Comparison of ENCODE assay signal across 8 cellular contexts in the genomic region with DNA sequence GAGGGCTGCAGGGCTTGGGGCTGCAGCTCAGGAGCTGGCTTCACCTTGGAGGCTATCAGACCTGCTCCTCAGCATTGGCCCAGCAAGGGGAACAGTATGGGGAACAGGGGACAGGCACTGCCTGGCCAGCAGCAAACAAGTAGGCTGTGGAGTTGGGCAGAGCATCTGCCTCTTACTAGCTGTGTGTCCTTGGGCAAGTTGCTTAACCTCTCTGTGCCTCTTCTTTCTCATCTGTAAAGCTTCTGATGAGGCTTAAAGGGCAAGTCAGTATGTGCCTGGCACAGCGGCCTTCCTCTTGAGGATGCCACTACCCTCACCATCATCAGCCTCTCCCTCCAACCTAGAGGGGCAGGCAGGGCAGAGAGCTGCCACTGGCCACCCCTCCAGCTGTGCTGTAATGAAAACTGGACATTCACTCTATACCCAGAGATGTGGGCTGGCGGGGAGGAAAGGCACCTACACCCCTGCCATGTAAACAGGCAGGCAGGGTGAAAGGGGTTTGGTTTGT. TPM values are rescaled to one million over a fixed set of nuclear protein-coding genes. Genes with fewer than 3 reads are reported as not detected.
DNase-seq lines count a peak whose midpoint lies in the region; ATAC-seq, FAIRE-seq and TF ChIP-seq lines count a peak whose summit lies in the region.

No MANE protein-coding gene starts in this region.

- TF ChIP-seq RAD21 in A549 (conservative IDR thresholded peaks at IDR 0.05 in 1 of 2, IDR thresholded peaks at IDR 0.05 in 1 of 2): 0 out of 5 replicates have a peak, but pooled peaks of 1 of the 2 experiments have one; percentile 7

- H3K27me3 ChIP-seq in brain microvascular endothelial cell (replicated peaks) (no peaks in the 10 kb centered on the region), gastroesophageal sphincter (no peaks in the 10 kb centered on the region)

- TF ChIP-seq CTCF in A549 (IDR thresholded peaks at IDR 0.05): no peak
- no peak for TF ChIP-seq CTCF in HFF-Myc (IDR thresholded peaks at IDR 0.05; ENCODE audit: low read depth, low read length, missing control alignments)
- no peak for TF ChIP-seq CTCF in brain microvascular endothelial cell (IDR thresholded peaks at IDR 0.05; ENCODE audit: low read depth, low read length, missing control alignments)
- no peak for TF ChIP-seq CTCF in GM13977 (IDR thresholded peaks at IDR 0.05; ENCODE audit: extremely low read depth, insufficient read depth, missing control alignments)
- TF ChIP-seq CTCF in gastroesophageal sphincter (IDR thresholded peaks at IDR 0.05): no peak

- ATAC-seq in A549 (no peak; a peak in 1 of 6 replicates), gastroesophageal sphincter (no peak), HG03469 (IDR thresholded peaks at IDR 0.05; ENCODE audit: unreplicated experiment) (no peak)

- H3K4me1 ChIP-seq in A549 (peaks cover 17% of the 10 kb centered on the region), mesodermal cell (ENCODE audit: control insufficient read depth, insufficient read depth, low read length, poor library complexity, severe bottlenecking) (peaks cover 20% of the 10 kb centered on the region), gastroesophageal sphincter (peaks cover 6 to 44% (median 29%) of the 10 kb centered on the region in 3 donors)

- in situ Hi-C loops in brain microvascular endothelial cell (cut with HindIII; ENCODE audit: low pct_ligation_motif_present, low sequenced_read_pairs) (no loop called here), GM13977 (cut with MboI; ENCODE audit: low pct_unique_long_range_greater_than_20kb, low sequenced_read_pairs, unreplicated experiment) (loop anchor here (10.0 kb wide), 2 partner anchors 358 to 468 kb away; no protein-coding TSS in a partner anchor)

- CTCF ChIA-PET in A549 (lab: Yijun Ruan, JAX): interaction anchor here (0.6 to 21.2 kb wide), 26 partner anchors 11 to 695 kb away, joined by 3 to 1059 read pairs (median 6); a partner anchor contains a TSS

- no peak for DNase-seq in A549 (ENCODE audit: low read depth in 1 of 2, low spot score in 1 of 2)
- DNase-seq in HFF-Myc (ENCODE audit: extremely low read depth, low read depth): no peak
- no peak for DNase-seq in brain microvascular endothelial cell
- no peak for DNase-seq in GM13977 (ENCODE audit: low spot score)
- DNase-seq in NOMO-1 treated with DMSO at 0.1 percent for 48 hours (lab: John Stamatoyannopoulos, UW; ENCODE audit: unreplicated experiment): no peak

- WGBS in A549 (ENCODE audit: missing lambda C conversion rate): 83% methylated on average over 2 of the region's 2 CpGs
- 100% methylated on average over 1 of the region's 2 CpGs; no CpG with 5 or more reads in 1 of the 2 experiments for WGBS in mesodermal cell (ENCODE audit: insufficient coverage in 2 of 2), 2 experiments
- WGBS in gastroesophageal sphincter (ENCODE audit: low coverage in 1 of 2), 2 donors: no CpG with 5 or more reads among the region's 2 CpGs

- POLR2A ChIA-PET in A549 (lab: Yijun Ruan, JAX): interaction anchor here (2.0 to 3.5 kb wide), 2 partner anchors 10 to 36 kb away, joined by 9 to 41 read pairs; a partner anchor contains a TSS

- TF ChIP-seq EP300 in A549 (IDR thresholded peaks at IDR 0.05): no peak
- TF ChIP-seq EP300 in gastroesophageal sphincter (IDR thresholded peaks at IDR 0.05): no peak

- H3K27ac ChIP-seq in A549 (peak overlapping the region; percentile 74 to 90), brain microvascular endothelial cell (no peak overlapping the region), mesodermal cell (ENCODE audit: low read depth, low read length, severe bottlenecking) (peak overlapping the region; percentile 74), gastroesophageal sphincter (peak overlapping the region in 2 of 4 donors; percentile 78 to 81)

- H3K36me3 ChIP-seq in brain microvascular endothelial cell (replicated peaks) (no peaks in the 10 kb centered on the region), mesodermal cell (ENCODE audit: control insufficient read depth, insufficient read depth, low read length) (no peaks in the 10 kb centered on the region), gastroesophageal sphincter (no peaks in the 10 kb centered on the region)

- H3K4me2 ChIP-seq in A549: peak overlapping the region; percentile 89

- H3K9me3 ChIP-seq in A549: no peaks in the 10 kb centered on the region
- no peaks in the 10 kb centered on the region for H3K9me3 ChIP-seq in mesodermal cell (ENCODE audit: control insufficient read depth, low read length)
- H3K9me3 ChIP-seq in gastroesophageal sphincter: no peaks in the 10 kb centered on the region

- TF ChIP-seq POLR2A in A549 (IDR thresholded peaks at IDR 0.05; ENCODE audit: low read length) (no peak), gastroesophageal sphincter (IDR thresholded peaks at IDR 0.05) (no peak)

- FAIRE-seq in A549 (lab: Jason Lieb, UNC): no peak

- peak overlapping the region; percentile 42 for H3K4me3 ChIP-seq in A549
- H3K4me3 ChIP-seq in HFF-Myc (replicated peaks; ENCODE audit: low read depth, low read length): peak overlapping the region; percentile 52
- H3K4me3 ChIP-seq in brain microvascular endothelial cell (ENCODE audit: low read depth, low read length): peak overlapping the region; percentile 53
- H3K4me3 ChIP-seq in mesodermal cell (ENCODE audit: extremely low read depth, insufficient read depth, low read length, poor library complexity, severe bottlenecking): peak overlapping the region; percentile 39
- peak overlapping the region in 1 of 2 donors; percentile 52 for H3K4me3 ChIP-seq in gastroesophageal sphincter

TF ChIP-seq in A549, 52 proteins besides CTCF, POLR2A, EP300 and RAD21:
- TF ChIP-seq KDM5A (IDR thresholded peaks at IDR 0.05) (no peak), KDM1A (IDR thresholded peaks at IDR 0.05; ENCODE audit: low read depth) (peak; percentile 56; the same call in 1 of the 2 replicates), ZNF302 (CRISPR knock-in tag; IDR thresholded peaks at IDR 0.05) (no peak), ZFP36 (IDR thresholded peaks at IDR 0.05; ENCODE audit: borderline replicate concordance, partially characterized antibody) (peak; percentile 86)

RNA-seq across cellular contexts. Expression of a gene that starts 7.5 kb away (rescaled TPM):
- polyA plus RNA-seq in A549 (2011; rRNA removed) (0.40 and 0.41 TPM in 2 replicates), A549 (2017; fragmentation: RNase III; extraction: RNeasy Plus Mini Kit Qiagen cat#74134 plus additional on column Dnase treatment) (0.16 to 0.36 TPM (median 0.30 TPM) in 3 replicates)
- 0.11 and 0.25 TPM in 2 replicates for polyA plus RNA-seq in A549 (2012; cell fraction: cytosol; rRNA removed)
- 0.34 and 0.62 TPM in 2 replicates for polyA plus RNA-seq in A549 (2012; cell fraction: nucleus; rRNA removed)
- polyA minus RNA-seq in A549 (2011; rRNA and poly(A)+ RNA removed): 0.29 TPM in 1 of 2 replicates, not detected in the other
- 126 TPM for polyA plus RNA-seq in mesodermal cell (2013, experiment 1 of 2)
- polyA plus RNA-seq in mesodermal cell (2013, experiment 2 of 2): 129 TPM
- total RNA-seq in gastroesophageal sphincter: 100 to 1,000 TPM in 2 of 4 donors, 10 to 100 TPM in 2; 87.0 to 201 (median 121) TPM

RNA-seq across cellular contexts. Expression of a gene that starts 36.1 kb away (rescaled TPM):
- polyA plus RNA-seq in A549 (2011; rRNA removed) (6.3 and 7.0 TPM in 2 replicates), A549 (2017; fragmentation: RNase III; extraction: RNeasy Plus Mini Kit Qiagen cat#74134 plus additional on column Dnase treatment) (43.6 to 49.6 TPM (median 47.6 TPM) in 3 replicates)
- polyA plus RNA-seq in A549 (2012; cell fraction: cytosol; rRNA removed): 80.1 and 91.2 TPM in 2 replicates
- 68.3 and 133 TPM in 2 replicates for polyA plus RNA-seq in A549 (2012; cell fraction: nucleus; rRNA removed)
- 3.6 and 5.5 TPM in 2 replicates for polyA minus RNA-seq in A549 (2011; rRNA and poly(A)+ RNA removed)
- 66.5 TPM for polyA plus RNA-seq in mesodermal cell (2013, experiment 1 of 2)
- polyA plus RNA-seq in mesodermal cell (2013, experiment 2 of 2): 50.0 TPM
- 1 to 10 TPM in 2 of 4 donors, under 1 TPM in 1, not detected in 1; 0.82 to 5.0 (median 1.9) TPM for total RNA-seq in gastroesophageal sphincter
